ENCODE assay signal across 1 cellular context in the genomic region with DNA sequence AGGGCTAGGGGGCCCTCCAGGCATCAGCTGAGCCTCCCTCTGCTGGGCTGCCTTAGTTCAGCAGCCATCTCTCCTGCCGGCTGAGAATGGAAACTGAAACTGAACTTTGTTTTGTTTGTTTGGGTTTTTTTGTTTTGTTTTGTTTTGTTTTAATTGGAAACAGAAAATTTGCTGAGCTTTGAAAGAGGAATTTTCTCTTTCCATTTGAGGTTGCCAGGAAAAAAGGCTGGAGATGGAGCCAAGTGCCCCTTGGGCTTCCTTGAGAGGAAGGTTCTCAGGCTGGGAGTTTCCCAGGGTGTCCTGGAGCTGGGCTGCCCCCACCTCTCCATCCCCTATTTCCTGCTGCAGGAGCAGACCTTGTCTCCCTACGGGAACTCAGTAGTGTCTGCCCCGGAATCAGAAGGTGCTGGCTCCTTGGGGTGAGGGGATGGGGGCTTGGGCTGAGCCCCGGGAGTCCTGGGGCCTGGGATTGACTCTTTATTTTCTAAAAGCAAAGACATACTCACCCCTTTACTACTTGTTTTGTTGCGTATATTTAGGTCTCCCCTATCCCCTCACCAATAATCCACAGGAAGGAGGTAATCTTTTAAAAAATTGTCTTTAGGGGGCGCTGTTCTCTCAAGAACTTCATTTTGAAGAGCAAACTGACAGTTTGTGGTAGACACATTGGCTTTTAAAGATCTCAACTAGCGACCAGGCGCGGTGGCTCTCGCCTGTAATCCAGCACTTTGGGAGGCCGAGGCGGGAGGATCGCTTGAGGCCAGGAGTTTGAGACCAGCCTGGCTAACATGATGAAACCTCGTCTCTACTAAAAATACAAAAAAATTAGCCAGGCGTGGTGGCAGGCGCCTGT.
TF ChIP-seq lines count a peak whose summit lies in the region.

No MANE protein-coding gene starts in this region.

TF ChIP-seq in A549, 52 proteins besides CTCF, POLR2A, EP300 and RAD21 (continued from another document):
- TF ChIP-seq, protein P1, sequence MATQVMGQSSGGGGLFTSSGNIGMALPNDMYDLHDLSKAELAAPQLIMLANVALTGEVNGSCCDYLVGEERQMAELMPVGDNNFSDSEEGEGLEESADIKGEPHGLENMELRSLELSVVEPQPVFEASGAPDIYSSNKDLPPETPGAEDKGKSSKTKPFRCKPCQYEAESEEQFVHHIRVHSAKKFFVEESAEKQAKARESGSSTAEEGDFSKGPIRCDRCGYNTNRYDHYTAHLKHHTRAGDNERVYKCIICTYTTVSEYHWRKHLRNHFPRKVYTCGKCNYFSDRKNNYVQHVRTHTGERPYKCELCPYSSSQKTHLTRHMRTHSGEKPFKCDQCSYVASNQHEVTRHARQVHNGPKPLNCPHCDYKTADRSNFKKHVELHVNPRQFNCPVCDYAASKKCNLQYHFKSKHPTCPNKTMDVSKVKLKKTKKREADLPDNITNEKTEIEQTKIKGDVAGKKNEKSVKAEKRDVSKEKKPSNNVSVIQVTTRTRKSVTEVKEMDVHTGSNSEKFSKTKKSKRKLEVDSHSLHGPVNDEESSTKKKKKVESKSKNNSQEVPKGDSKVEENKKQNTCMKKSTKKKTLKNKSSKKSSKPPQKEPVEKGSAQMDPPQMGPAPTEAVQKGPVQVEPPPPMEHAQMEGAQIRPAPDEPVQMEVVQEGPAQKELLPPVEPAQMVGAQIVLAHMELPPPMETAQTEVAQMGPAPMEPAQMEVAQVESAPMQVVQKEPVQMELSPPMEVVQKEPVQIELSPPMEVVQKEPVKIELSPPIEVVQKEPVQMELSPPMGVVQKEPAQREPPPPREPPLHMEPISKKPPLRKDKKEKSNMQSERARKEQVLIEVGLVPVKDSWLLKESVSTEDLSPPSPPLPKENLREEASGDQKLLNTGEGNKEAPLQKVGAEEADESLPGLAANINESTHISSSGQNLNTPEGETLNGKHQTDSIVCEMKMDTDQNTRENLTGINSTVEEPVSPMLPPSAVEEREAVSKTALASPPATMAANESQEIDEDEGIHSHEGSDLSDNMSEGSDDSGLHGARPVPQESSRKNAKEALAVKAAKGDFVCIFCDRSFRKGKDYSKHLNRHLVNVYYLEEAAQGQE (IDR thresholded peaks at IDR 0.05) = no peak
